ENCODE assay signal across 8 cellular contexts in the genomic region with DNA sequence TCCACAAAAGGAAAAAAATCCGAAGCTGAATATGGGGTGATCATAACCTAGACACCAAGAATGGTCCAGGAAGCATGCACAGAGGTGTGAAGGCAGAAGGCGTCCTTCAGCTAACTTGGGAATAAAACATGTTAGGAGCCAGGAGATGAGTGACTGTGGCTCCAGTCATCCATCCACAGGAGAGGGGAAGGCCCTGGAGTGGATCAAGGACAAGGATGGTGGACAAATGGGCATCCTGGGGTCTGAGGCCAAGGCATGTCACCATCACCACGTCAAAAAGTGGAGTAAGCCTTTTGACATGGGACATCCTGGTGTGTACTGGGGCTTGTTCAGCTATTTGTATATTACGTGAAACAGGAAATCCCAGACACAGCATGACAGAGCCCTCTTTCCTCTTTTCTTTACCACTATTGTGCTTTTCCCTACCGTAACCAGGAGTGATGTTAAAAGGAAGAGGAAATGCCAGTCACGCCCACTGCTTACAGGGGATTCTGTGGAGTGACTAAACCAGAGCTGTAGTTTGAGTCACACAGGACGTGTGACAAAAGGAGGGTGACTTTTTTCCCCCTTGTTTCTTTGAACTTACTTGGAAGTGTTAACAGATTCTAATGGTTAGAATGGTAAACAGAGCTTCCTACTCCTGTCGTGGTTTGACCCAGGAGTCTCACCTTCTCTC. TPM values are rescaled to one million over a fixed set of nuclear protein-coding genes. Genes with fewer than 3 reads are reported as not detected.
DNase-seq lines count a peak whose midpoint lies in the region; ATAC-seq lines count a peak whose summit lies in the region.

No MANE protein-coding gene starts in this region.

- in situ Hi-C loops in GM23248 (cut with MboI): no loop called here

- H3K4me1 Mint-ChIP-seq in activated naive CD4-positive, alpha-beta T cell treated with anti-CD3 and anti-CD28 coated beads, Interleukin-2, amount 10 ng/mL, durations not matched to agents 7 days and 5 days: peaks cover 32% of the 10 kb centered on the region

- H3K27me3 Mint-ChIP-seq in activated naive CD4-positive, alpha-beta T cell treated with anti-CD3 and anti-CD28 coated beads, Interleukin-2, amount 10 ng/mL, durations not matched to agents 7 days and 5 days: no peaks in the 10 kb centered on the region

- no peaks in the 10 kb centered on the region for H3K9me2 ChIP-seq in GM23248 (ENCODE audit: insufficient read depth)

- H3K4me3 ChIP-seq in GM23248: no peak overlapping the region

- peaks cover 15% of the 10 kb centered on the region for H3K4me1 ChIP-seq in GM23248 (ENCODE audit: insufficient read depth)

- H3K4me2 ChIP-seq in GM23248 (ENCODE audit: unreplicated experiment): peak overlapping the region; percentile 71

- H3K27ac Mint-ChIP-seq in activated naive CD4-positive, alpha-beta T cell treated with anti-CD3 and anti-CD28 coated beads, Interleukin-2, amount 10 ng/mL, durations not matched to agents 7 days and 5 days: peak overlapping the region; percentile 79

- H3K36me3 ChIP-seq in GM23248 (ENCODE audit: low read depth): no peaks in the 10 kb centered on the region

- CTCF ChIA-PET in activated naive CD4-positive, alpha-beta T cell treated with anti-CD3 and anti-CD28 coated beads, Interleukin-2, amount 10 ng/mL, durations not matched to agents 7 days and 5 days (lab: Charles Lee): interaction anchor here (1.3 kb wide), 1 partner anchor 14 kb away, joined by 3 read pairs; no protein-coding TSS in a partner anchor

- peak; percentile 45 for DNase-seq in GF-D8 (lab: John Stamatoyannopoulos, UW)
- peak; percentile 84 for DNase-seq in GM23248
- DNase-seq in KG1 (lab: John Stamatoyannopoulos, UW): peak; percentile 17
- DNase-seq in activated naive CD4-positive, alpha-beta T cell treated with anti-CD3 and anti-CD28 coated beads, Interleukin-2, amount 10 ng/mL, durations not matched to agents 7 days and 5 days: peak; percentile 44
- DNase-seq in iPS-NIHi7 (ENCODE audit: extremely low spot score): peak; percentile 35
- DNase-seq in stimulated activated naive CD4-positive, alpha-beta T cell treated with Interleukin-2 at 50 U/mL for 16 hours (lab: John Stamatoyannopoulos, UW): peak; percentile 39
- no peak for DNase-seq in NCI-H128 (lab: John Stamatoyannopoulos, UW; ENCODE audit: unreplicated experiment)

- 30% methylated on average over 8 of the region's 8 CpGs for WGBS in GM23248 (ENCODE audit: low coverage in 1 of 2, low lambda C conversion rate in 2 of 2, missing lambda C conversion rate in 2 of 2), 2 experiments

- peak overlapping the region; percentile 68 for H2AFZ ChIP-seq in GM23248

- no peaks in the 10 kb centered on the region for H4K20me1 ChIP-seq in GM23248 (ENCODE audit: insufficient read depth)

- no peak for ATAC-seq in GM21515 (IDR thresholded peaks at IDR 0.05; ENCODE audit: unreplicated experiment)

- H3K4me3 Mint-ChIP-seq in activated naive CD4-positive, alpha-beta T cell treated with anti-CD3 and anti-CD28 coated beads, Interleukin-2, amount 10 ng/mL, durations not matched to agents 7 days and 5 days: no peak overlapping the region

- H3F3A ChIP-seq in GM23248 (ENCODE audit: insufficient read depth): peaks cover 3% of the 10 kb centered on the region; the same call in 1 of the 2 replicates

- no peaks in the 10 kb centered on the region for H3K27me3 ChIP-seq in GM23248 (replicated peaks; ENCODE audit: insufficient read depth)

- peaks cover 19% of the 10 kb centered on the region for H3K36me3 Mint-ChIP-seq in activated naive CD4-positive, alpha-beta T cell treated with anti-CD3 and anti-CD28 coated beads, Interleukin-2, amount 10 ng/mL, durations not matched to agents 7 days and 5 days

- H3K79me2 ChIP-seq in GM23248 (ENCODE audit: insufficient read depth): no peaks in the 10 kb centered on the region

- peak overlapping the region; percentile 65 for H3K27ac ChIP-seq in GM23248

- peak overlapping the region; percentile 43 for H3K9ac ChIP-seq in GM23248

- no peaks in the 10 kb centered on the region for H3K9me3 ChIP-seq in GM23248 (ENCODE audit: low read depth)

- H3K9me3 Mint-ChIP-seq in activated naive CD4-positive, alpha-beta T cell treated with anti-CD3 and anti-CD28 coated beads, Interleukin-2, amount 10 ng/mL, durations not matched to agents 7 days and 5 days: no peaks in the 10 kb centered on the region

RNA-seq across cellular contexts. Expression of gene ACSL5, which starts 15.4 kb away (rescaled TPM):
- 1.8 and 3.2 TPM in 2 replicates for total RNA-seq in GM23248 (2014; rRNA removed; shearing (Covaris generic))
- polyA plus RNA-seq in GM23248 (2016; fragmentation: Nextera tagmentation; extraction: Ambion mirVana): 1.5 and 1.7 TPM in 2 replicates

RNA-seq across cellular contexts. Expression of gene ZDHHC6, which starts 57.4 kb away (rescaled TPM):
- total RNA-seq in GM23248 (2014; rRNA removed; shearing (Covaris generic)): 23.6 and 30.4 TPM in 2 replicates
- 44.0 and 47.1 TPM in 2 replicates for polyA plus RNA-seq in GM23248 (2016; fragmentation: Nextera tagmentation; extraction: Ambion mirVana)

RNA-seq across cellular contexts. Expression of gene VTI1A, which starts 57.7 kb away (rescaled TPM):
- total RNA-seq in GM23248 (2014; rRNA removed; shearing (Covaris generic)): 21.6 and 27.2 TPM in 2 replicates
- 25.3 and 26.4 TPM in 2 replicates for polyA plus RNA-seq in GM23248 (2016; fragmentation: Nextera tagmentation; extraction: Ambion mirVana)
